In genomic region chr12:123572391-123572790, GRCh38 we compare ENCODE assay signal across 26 cellular contexts. TPM values are rescaled to one million over a fixed set of nuclear protein-coding genes. Genes with fewer than 3 reads are reported as not detected.
DNase-seq lines count a peak whose midpoint lies in the region; ATAC-seq, FAIRE-seq and TF ChIP-seq lines count a peak whose summit lies in the region.
"Had no signal": no experiment of that assay in that cellular context is flagged by ENCODE, and none has a peak within 500 bp of the region (broad histone marks: within the 10 kb centered on the region; RNA-seq: fewer than 3 reads in every experiment).

No MANE protein-coding gene starts in this region.

- TF ChIP-seq POLR2A in IMR-90 (IDR thresholded peaks at IDR 0.05; ENCODE audit: low read depth, low read length) (no peak), K562 (conservative IDR thresholded peaks at IDR 0.05) (no peak)

- TF ChIP-seq RAD21 in IMR-90 (IDR thresholded peaks at IDR 0.05; ENCODE audit: low read length): no peak
- no peak for TF ChIP-seq RAD21 in K562 (CRISPR knock-in tag; conservative IDR thresholded peaks at IDR 0.05 in 1 of 2, IDR thresholded peaks at IDR 0.05 in 1 of 2)
- no peak for TF ChIP-seq RAD21 in neural cell (conservative IDR thresholded peaks at IDR 0.05)

- no peak overlapping the region for H4K8ac ChIP-seq in IMR-90 (ENCODE audit: low read depth in 2 of 2, low read length in 2 of 2)

- WGBS in IMR-90 (ENCODE audit: extremely low coverage in 2 of 2, insufficient read length in 1 of 2), 2 experiments: no CpG with 5 or more reads among the region's 2 CpGs
- 19% methylated on average over 2 of the region's 2 CpGs for WGBS in K562 (ENCODE audit: insufficient coverage, low coverage, missing lambda C conversion rate)

- no TSS peak for BruUV-seq in IMR-90 (replicated peaks; lab: Mats Ljungman, UMichigan)
- BruUV-seq in K562 (replicated peaks; lab: Mats Ljungman, UMichigan): no TSS peak

- H3K27me3 Mint-ChIP-seq in GM23338 (ENCODE audit: insufficient read depth, low read depth, poor library complexity): peaks cover 7% of the 10 kb centered on the region

- no peaks in the 10 kb centered on the region for H3K79me2 ChIP-seq in GM23338 (replicated peaks; ENCODE audit: insufficient read depth)
- H3K79me2 ChIP-seq in K562 (ENCODE audit: control insufficient read depth, insufficient read depth, low read length): no peaks in the 10 kb centered on the region
- no peaks in the 10 kb centered on the region for H3K79me2 ChIP-seq in neural cell (replicated peaks; ENCODE audit: insufficient read depth, low read length)

- H3K4me1 Mint-ChIP-seq in GM23338: peaks cover 10% of the 10 kb centered on the region

- no peak overlapping the region for H3K18ac ChIP-seq in IMR-90 (ENCODE audit: low read depth, low read length)

- H3K79me1 ChIP-seq in IMR-90 (ENCODE audit: low read depth in 1 of 2, low read length in 2 of 2): peaks cover 3 to 6% of the 10 kb centered on the region in 2 experiments; a peak in 2 of 4 replicates

- ATAC-seq in GM23338: no peak
- no peak for ATAC-seq in IMR-90 (ENCODE audit: low read depth)
- no peak for ATAC-seq in K562
- no peak for ATAC-seq in GM21825 (IDR thresholded peaks at IDR 0.05; ENCODE audit: unreplicated experiment)
- ATAC-seq: GM12878 had no signal

- H3K9me3 Mint-ChIP-seq in GM23338: peaks cover 4% of the 10 kb centered on the region; the same call in 1 of the 3 replicates
- H3K9me3 Mint-ChIP-seq: CD4-positive, alpha-beta T cell; CD8-positive, alpha-beta memory T cell had no signal

- H3K36me3 ChIP-seq in GM23338 (ENCODE audit: insufficient read depth) (no peaks in the 10 kb centered on the region), IMR-90 (ENCODE audit: control insufficient read depth, insufficient read depth, low read length) (peaks cover 3% of the 10 kb centered on the region), K562 (ENCODE audit: control insufficient read depth, insufficient read depth, low read length) (no peaks in the 10 kb centered on the region), neural cell (ENCODE audit: insufficient read depth, low read length) (no peaks in the 10 kb centered on the region)
- H3K36me3 ChIP-seq: BE2C had no signal

- no peak for FAIRE-seq in K562 (lab: Jason Lieb, UNC)
- FAIRE-seq: A549, D721Med, GM12878, GM19239, H54 had no signal

- H3K4me3 Mint-ChIP-seq in GM23338: no peak overlapping the region
- H3K4me3 Mint-ChIP-seq: CD14-positive monocyte; CD4-positive, alpha-beta T cell; CD8-positive, alpha-beta memory T cell had no signal

- no peak overlapping the region for H2BK20ac ChIP-seq in IMR-90 (ENCODE audit: low read depth, low read length)

- H2BK15ac ChIP-seq in IMR-90 (ENCODE audit: low read depth, low read length): no peak overlapping the region

- H2AK5ac ChIP-seq in IMR-90 (ENCODE audit: low read depth, low read length): no peak overlapping the region

- H3K4me2 ChIP-seq in GM23338 (no peak overlapping the region), IMR-90 (ENCODE audit: low read depth, low read length) (no peak overlapping the region), K562 (ENCODE audit: insufficient read depth, low read length) (no peak overlapping the region), neural cell (ENCODE audit: low read length) (no peak overlapping the region)
- H3K4me2 ChIP-seq: A549; BLaER1 treated with 17β-estradiol and CSF1 and Interleukin-3, amounts not matched to agents 10 nM and 100 nM had no signal

- peak overlapping the region; percentile 80; the same call in 1 of the 2 replicates for H2AFZ ChIP-seq in GM23338
- no peak overlapping the region for H2AFZ ChIP-seq in IMR-90 (replicated peaks; ENCODE audit: low read length, poor library complexity)
- peak overlapping the region; percentile 88 for H2AFZ ChIP-seq in K562 (ENCODE audit: low read depth, low read length)
- H2AFZ ChIP-seq in neural cell (ENCODE audit: low read depth, low read length): no peak overlapping the region

- no peaks in the 10 kb centered on the region for H3F3A ChIP-seq in GM23338 (replicated peaks; ENCODE audit: low read depth)
- H3F3A ChIP-seq in neural cell (ENCODE audit: insufficient read depth, low read length, poor library complexity, severe bottlenecking): no peaks in the 10 kb centered on the region

- H3K4me3 ChIP-seq in GM23338 (no peak overlapping the region), IMR-90 (ENCODE audit: insufficient read depth, low read depth, low read length) (no peak overlapping the region), K562 (no peak overlapping the region), neural cell (ENCODE audit: low read length) (peak overlapping the region; percentile 23)
- H3K4me3 ChIP-seq: A549; BLaER1 treated with 17β-estradiol and CSF1 and Interleukin-3, amounts not matched to agents 10 nM and 100 nM; GM12878; HAP-1 had no signal

- H4K5ac ChIP-seq in IMR-90 (ENCODE audit: low read depth, low read length): no peak overlapping the region

- H3K23ac ChIP-seq in IMR-90 (ENCODE audit: low read depth, low read length): 0 out of 2 replicates have a peak overlapping the region, but pooled peaks have one; percentile 10

- TF ChIP-seq CTCF in GM23338 (conservative IDR thresholded peaks at IDR 0.05; ENCODE audit: low read depth in 2 of 2) (no peak), IMR-90 (conservative IDR thresholded peaks at IDR 0.05; ENCODE audit: low read depth, low read length) (no peak), K562 (IDR thresholded peaks at IDR 0.05 in 2 of 3, conservative IDR thresholded peaks at IDR 0.05 in 1 of 3; ENCODE audit: insufficient read depth in 2 of 3, low read depth in 1 of 3, low read length in 3 of 3) (no peak), neural cell (IDR thresholded peaks at IDR 0.05; ENCODE audit: poor library complexity, severe bottlenecking) (no peak)

- no peak overlapping the region for H4K91ac ChIP-seq in IMR-90 (ENCODE audit: insufficient read depth, low read depth, low read length)

- no peak overlapping the region for H3K27ac Mint-ChIP-seq in GM23338
- H3K27ac Mint-ChIP-seq: CD14-positive monocyte; CD4-positive, alpha-beta T cell had no signal

- H3K27me3 ChIP-seq in GM23338 (ENCODE audit: insufficient read depth) (no peaks in the 10 kb centered on the region; the same call in 1 of the 2 replicates), IMR-90 (ENCODE audit: control insufficient read depth, insufficient read depth, low read length) (0 out of 2 replicates have a peak, but pooled peaks cover 3% of the 10 kb centered on the region), K562 (ENCODE audit: control insufficient read depth in 2 of 2, insufficient read depth in 2 of 2, low read length in 2 of 2) (no peaks in the 10 kb centered on the region), neural cell (ENCODE audit: insufficient read depth, low read depth, low read length) (no peaks in the 10 kb centered on the region)
- H3K27me3 ChIP-seq: BE2C; BLaER1 treated with 17β-estradiol and CSF1 and Interleukin-3, amounts not matched to agents 10 nM and 100 nM had no signal

- in situ Hi-C loops in IMR-90 (cut with MboI; ENCODE audit: low sequenced_read_pairs) (no loop called here), K562 (cut with MboI) (no loop called here)

- no peak overlapping the region for H2AK9ac ChIP-seq in IMR-90 (replicated peaks; ENCODE audit: low read depth, low read length, poor library complexity)

- H3K36me3 Mint-ChIP-seq in GM23338 (ENCODE audit: low read depth): peaks cover 7% of the 10 kb centered on the region; the same call in 2 of the 3 replicates

- H3K9me2 ChIP-seq in GM23338 (ENCODE audit: insufficient read depth) (no peaks in the 10 kb centered on the region), neural cell (ENCODE audit: insufficient read depth, low read length) (no peaks in the 10 kb centered on the region)

- H3K9me1 ChIP-seq in IMR-90 (ENCODE audit: insufficient read depth, low read length): no peaks in the 10 kb centered on the region; the same call in 1 of the 2 replicates
- no peaks in the 10 kb centered on the region for H3K9me1 ChIP-seq in K562 (ENCODE audit: control insufficient read depth, insufficient read depth, low read length)

- no peak overlapping the region for H2BK5ac ChIP-seq in IMR-90 (ENCODE audit: low read depth, low read length, poor library complexity, severe bottlenecking)

- no peaks in the 10 kb centered on the region for H4K20me1 ChIP-seq in GM23338 (replicated peaks; ENCODE audit: insufficient read depth)
- H4K20me1 ChIP-seq in IMR-90 (ENCODE audit: insufficient read depth, low read length): 0 out of 2 replicates have a peak, but pooled peaks cover 5% of the 10 kb centered on the region
- H4K20me1 ChIP-seq in K562 (replicated peaks; ENCODE audit: control insufficient read depth, insufficient read depth, low read length): no peaks in the 10 kb centered on the region
- H4K20me1 ChIP-seq in neural cell (ENCODE audit: insufficient read depth): no peaks in the 10 kb centered on the region
- H4K20me1 ChIP-seq: BLaER1 treated with 17β-estradiol and CSF1 and Interleukin-3, amounts not matched to agents 10 nM and 100 nM had no signal

- POLR2A ChIA-PET in IMR-90 (lab: Charles Lee; ENCODE audit: unreplicated experiment) (no interaction called here), K562 (lab: Yijun Ruan, JAX) (interaction anchor here (3.0 kb wide), 1 partner anchor 10 kb away, joined by 13 read pairs; no protein-coding TSS in a partner anchor)

- no peak overlapping the region for H3K56ac ChIP-seq in IMR-90 (ENCODE audit: extremely low read depth, insufficient read depth, low read length)

- no peak overlapping the region for H3K9ac ChIP-seq in IMR-90 (ENCODE audit: low read depth, low read length)
- no peak overlapping the region for H3K9ac ChIP-seq in K562 (ENCODE audit: insufficient read depth in 1 of 2, low read depth in 2 of 2, low read length in 2 of 2)
- no peak overlapping the region for H3K9ac ChIP-seq in neural cell (ENCODE audit: low read length)
- H3K9ac ChIP-seq: BLaER1 treated with 17β-estradiol and CSF1 and Interleukin-3, amounts not matched to agents 10 nM and 100 nM had no signal

- no peak overlapping the region for H3K27ac ChIP-seq in GM23338 (ENCODE audit: low read depth)
- H3K27ac ChIP-seq in IMR-90 (ENCODE audit: insufficient read depth, low read length): no peak overlapping the region
- H3K27ac ChIP-seq in K562 (ENCODE audit: extremely low read depth, low read depth, low read length): no peak overlapping the region
- no peak overlapping the region for H3K27ac ChIP-seq in neural cell (ENCODE audit: low read length)
- H3K27ac ChIP-seq: BLaER1 treated with 17β-estradiol and CSF1 and Interleukin-3, amounts not matched to agents 10 nM and 100 nM had no signal

- no peaks in the 10 kb centered on the region for H3K4me1 ChIP-seq in GM23338 (ENCODE audit: insufficient read depth)
- no peaks in the 10 kb centered on the region for H3K4me1 ChIP-seq in IMR-90 (ENCODE audit: control insufficient read depth, insufficient read depth, low read length)
- H3K4me1 ChIP-seq in K562 (replicated peaks in 1 of 2; ENCODE audit: control insufficient read depth in 2 of 2, insufficient read depth in 2 of 2, low read length in 2 of 2): peaks cover 0 to 3% of the 10 kb centered on the region in 2 experiments; a peak in 1 of 5 replicates
- H3K4me1 ChIP-seq: A549, BE2C, HAP-1 had no signal

- H2BK120ac ChIP-seq in IMR-90 (ENCODE audit: low read depth, low read length): no peak overlapping the region

- H3K4ac ChIP-seq in IMR-90 (ENCODE audit: low read depth, low read length): no peak overlapping the region

- DNase-seq in GM23338 (ENCODE audit: low spot score) (no peak), IMR-90 (no peak), K562 (ENCODE audit: extremely low read depth in 1 of 4, low spot score in 3 of 4) (no peak), DMS53 treated with DMSO at 0.1 percent for 48 hours (lab: John Stamatoyannopoulos, UW; ENCODE audit: unreplicated experiment) (no peak)
- DNase-seq in activated effector memory CD4-positive, alpha-beta T cell treated with Interleukin-2 at 50 U/mL for 16 hours: no peak
- DNase-seq: 8988T; ACHN; AML-193; BE2C; CD4-positive, alpha-beta T cell; CD8-positive, alpha-beta memory T cell; DMS153; DMS79; EL; GDM1; GOT3 had no signal

- peaks cover 3% of the 10 kb centered on the region; the same call in 1 of the 2 replicates for H3K9me3 ChIP-seq in IMR-90 (ENCODE audit: control insufficient read depth, insufficient read depth, low read length)
- H3K9me3 ChIP-seq in K562 (replicated peaks; ENCODE audit: control insufficient read depth, insufficient read depth, low read depth, low read length): no peaks in the 10 kb centered on the region
- no peaks in the 10 kb centered on the region for H3K9me3 ChIP-seq in neural cell (ENCODE audit: low read length)
- H3K9me3 ChIP-seq: A549, BE2C, HAP-1 had no signal

- TF ChIP-seq EP300 in K562 (IDR thresholded peaks at IDR 0.05; ENCODE audit: low read length) (no peak), neural cell (conservative IDR thresholded peaks at IDR 0.05; ENCODE audit: poor library complexity, severe bottlenecking) (no peak)

- CTCF ChIA-PET in IMR-90 (lab: Yijun Ruan, JAX): no interaction called here
- CTCF ChIA-PET in K562 (lab: Yijun Ruan, JAX; ENCODE audit: low intra/inter-chr PET ratio): no interaction called here

- H3K14ac ChIP-seq in IMR-90 (replicated peaks; ENCODE audit: low read depth, low read length): no peak overlapping the region

- intact Hi-C loops in IMR-90 (cut with micrococcal nuclease): no loop called here
- intact Hi-C loops in K562 (cut with micrococcal nuclease): no loop called here

- dilution Hi-C loops in IMR-90 (cut with HindIII; ENCODE audit: low sequenced_read_pairs, unreplicated experiment): no loop called here

RNA-seq across cellular contexts. Expression of gene TMED2, which starts 12.0 kb away (rescaled TPM):
- total RNA-seq in GM23338 (2014; rRNA removed; shearing (Covaris generic)): 253 and 262 TPM in 2 replicates
- polyA plus RNA-seq in GM23338 (2016; fragmentation: Nextera tagmentation; extraction: Ambion mirVana): 138 and 174 TPM in 2 replicates
- total RNA-seq in IMR-90 (2012; rRNA removed): 318 and 504 TPM in 2 replicates
- 132 and 154 TPM in 2 replicates for polyA plus RNA-seq in IMR-90 (2012; rRNA removed)
- polyA plus RNA-seq in IMR-90 (2012; cell fraction: cytosol; rRNA removed): 315 and 395 TPM in 2 replicates
- 61.2 and 61.4 TPM in 2 replicates for polyA plus RNA-seq in IMR-90 (2012; cell fraction: nucleus; rRNA removed; ENCODE audit: low replicate concordance)
- 108 and 173 TPM in 2 replicates for total RNA-seq in K562 (2011; cell fraction: chromatin; rRNA removed; ENCODE audit: low replicate concordance)
- total RNA-seq in K562 (2011; cell fraction: nucleolus; rRNA removed): 129 and 135 TPM in 2 replicates
- 257 and 377 TPM in 2 replicates for total RNA-seq in K562 (2011; cell fraction: nucleoplasm; rRNA removed)
- total RNA-seq in K562 (2014; rRNA removed): 121 and 146 TPM in 2 replicates
- total RNA-seq in K562 (2014; rRNA removed; fragmentation: Illumina TruSeq; extraction: Trizol): 190 and 208 TPM in 2 replicates
- total RNA-seq in K562 (2015; rRNA removed; fragmentation: Illumina TruSeq; extraction: Trizol): 192 and 207 TPM in 2 replicates
- 191 and 217 TPM in 2 replicates for total RNA-seq in K562 (2021)
- polyA plus RNA-seq in K562 (2011; rRNA removed): 158 and 206 TPM in 2 replicates
- 61.8 and 125 TPM in 2 replicates for polyA plus RNA-seq in K562 (2011; cell fraction: cytosol; rRNA removed)
- polyA plus RNA-seq in K562 (2011; cell fraction: nucleus; rRNA removed): 29.3 and 49.1 TPM in 2 replicates
- 172 and 199 TPM in 2 replicates for polyA plus RNA-seq in K562 (2012)
- polyA plus RNA-seq in K562 (2014; fragmentation: Illumina TruSeq; extraction: Trizol): 168 and 192 TPM in 2 replicates
- 100 to 1,000 TPM; 103 to 114 TPM for polyA plus RNA-seq in K562 (2014; fragmentation: Nextera tagmentation; extraction: Ambion mirVana)
- polyA plus RNA-seq in K562 (2014; rRNA removed): 142 and 146 TPM in 2 replicates
- polyA minus RNA-seq in K562 (2011; rRNA and poly(A)+ RNA removed): 190 and 210 TPM in 2 replicates
- polyA minus RNA-seq in K562 (2011; cell fraction: cytosol; rRNA and poly(A)+ RNA removed): 77.7 and 89.5 TPM in 2 replicates
- 19.1 and 43.2 TPM in 2 replicates for polyA minus RNA-seq in K562 (2011; cell fraction: nucleus; rRNA and poly(A)+ RNA removed)
- 159 and 172 TPM in 2 replicates for polyA plus RNA-seq in neural cell
- polyA minus RNA-seq in neural cell: 183 and 186 TPM in 2 replicates

RNA-seq across cellular contexts. Expression of gene DDX55, which starts 29.5 kb away (rescaled TPM):
- 39.8 and 59.2 TPM in 2 replicates for total RNA-seq in GM23338 (2014; rRNA removed; shearing (Covaris generic))
- 36.2 and 53.3 TPM in 2 replicates for polyA plus RNA-seq in GM23338 (2016; fragmentation: Nextera tagmentation; extraction: Ambion mirVana)
- total RNA-seq in IMR-90 (2012; rRNA removed): 13.3 and 14.4 TPM in 2 replicates
- 15.0 and 18.7 TPM in 2 replicates for polyA plus RNA-seq in IMR-90 (2012; rRNA removed)
- polyA plus RNA-seq in IMR-90 (2012; cell fraction: cytosol; rRNA removed): 4.8 and 8.4 TPM in 2 replicates
- polyA plus RNA-seq in IMR-90 (2012; cell fraction: nucleus; rRNA removed; ENCODE audit: low replicate concordance): 53.0 and 64.1 TPM in 2 replicates
- total RNA-seq in K562 (2011; cell fraction: chromatin; rRNA removed; ENCODE audit: low replicate concordance): 212 and 224 TPM in 2 replicates
- total RNA-seq in K562 (2011; cell fraction: nucleolus; rRNA removed): 110 and 115 TPM in 2 replicates
- 141 and 168 TPM in 2 replicates for total RNA-seq in K562 (2011; cell fraction: nucleoplasm; rRNA removed)
- total RNA-seq in K562 (2014; rRNA removed): 51.9 and 55.1 TPM in 2 replicates
- total RNA-seq in K562 (2014; rRNA removed; fragmentation: Illumina TruSeq; extraction: Trizol): 59.6 and 61.6 TPM in 2 replicates
- total RNA-seq in K562 (2015; rRNA removed; fragmentation: Illumina TruSeq; extraction: Trizol): 59.7 and 61.1 TPM in 2 replicates
- 48.6 and 50.1 TPM in 2 replicates for total RNA-seq in K562 (2021)
- 55.7 and 60.9 TPM in 2 replicates for polyA plus RNA-seq in K562 (2011; rRNA removed)
- polyA plus RNA-seq in K562 (2011; cell fraction: cytosol; rRNA removed): 32.9 and 52.1 TPM in 2 replicates
- polyA plus RNA-seq in K562 (2011; cell fraction: nucleus; rRNA removed): 138 and 154 TPM in 2 replicates
- polyA plus RNA-seq in K562 (2012): 29.9 and 34.0 TPM in 2 replicates
- polyA plus RNA-seq in K562 (2014; fragmentation: Illumina TruSeq; extraction: Trizol): 54.5 and 62.3 TPM in 2 replicates
- polyA plus RNA-seq in K562 (2014; fragmentation: Nextera tagmentation; extraction: Ambion mirVana): 10 to 100 TPM; 10.6 to 15.1 TPM
- 71.0 and 82.4 TPM in 2 replicates for polyA plus RNA-seq in K562 (2014; rRNA removed)
- polyA minus RNA-seq in K562 (2011; rRNA and poly(A)+ RNA removed): 56.9 and 67.2 TPM in 2 replicates
- 24.0 and 39.0 TPM in 2 replicates for polyA minus RNA-seq in K562 (2011; cell fraction: cytosol; rRNA and poly(A)+ RNA removed)
- polyA minus RNA-seq in K562 (2011; cell fraction: nucleus; rRNA and poly(A)+ RNA removed): 53.0 and 68.0 TPM in 2 replicates
- 58.8 and 75.7 TPM in 2 replicates for polyA plus RNA-seq in neural cell
- polyA minus RNA-seq in neural cell: 22.2 and 28.1 TPM in 2 replicates

RNA-seq across cellular contexts. Expression of gene RILPL1, which starts 38.9 kb away (rescaled TPM):
- 5.8 and 7.9 TPM in 2 replicates for total RNA-seq in GM23338 (2014; rRNA removed; shearing (Covaris generic))
- polyA plus RNA-seq in GM23338 (2016; fragmentation: Nextera tagmentation; extraction: Ambion mirVana) (3.9 and 4.4 TPM in 2 replicates), IMR-90 (2012; rRNA removed) (19.8 and 24.5 TPM in 2 replicates), K562 (2011; rRNA removed) (8.6 and 11.7 TPM in 2 replicates), K562 (2014; fragmentation: Illumina TruSeq; extraction: Trizol) (7.8 and 8.8 TPM in 2 replicates), K562 (2014; fragmentation: Nextera tagmentation; extraction: Ambion mirVana) (under 1 TPM; 0.25 to 0.36 TPM), K562 (2014; rRNA removed) (9.4 and 9.6 TPM in 2 replicates), neural cell (1.4 and 9.0 TPM in 2 replicates)
- total RNA-seq in IMR-90 (2012; rRNA removed) (11.1 and 14.2 TPM in 2 replicates), K562 (2014; rRNA removed) (10.0 and 15.2 TPM in 2 replicates), K562 (2014; rRNA removed; fragmentation: Illumina TruSeq; extraction: Trizol) (2.2 and 3.8 TPM in 2 replicates), K562 (2015; rRNA removed; fragmentation: Illumina TruSeq; extraction: Trizol) (5.1 and 5.8 TPM in 2 replicates), K562 (2021) (10.6 and 12.1 TPM in 2 replicates)
- 15.2 and 17.4 TPM in 2 replicates for polyA plus RNA-seq in IMR-90 (2012; cell fraction: cytosol; rRNA removed)
- 28.5 and 34.7 TPM in 2 replicates for polyA plus RNA-seq in IMR-90 (2012; cell fraction: nucleus; rRNA removed; ENCODE audit: low replicate concordance)
- 26.0 and 37.1 TPM in 2 replicates for total RNA-seq in K562 (2011; cell fraction: chromatin; rRNA removed; ENCODE audit: low replicate concordance)
- 16.8 and 21.4 TPM in 2 replicates for total RNA-seq in K562 (2011; cell fraction: nucleolus; rRNA removed)
- 23.3 and 34.0 TPM in 2 replicates for total RNA-seq in K562 (2011; cell fraction: nucleoplasm; rRNA removed)
- polyA plus RNA-seq in K562 (2011; cell fraction: cytosol; rRNA removed): 15.1 and 17.0 TPM in 2 replicates
- polyA plus RNA-seq in K562 (2011; cell fraction: nucleus; rRNA removed): 16.2 and 23.6 TPM in 2 replicates
- 8.3 and 11.4 TPM in 2 replicates for polyA plus RNA-seq in K562 (2012)
- polyA minus RNA-seq in K562 (2011; rRNA and poly(A)+ RNA removed): 6.4 and 8.2 TPM in 2 replicates
- 8.4 and 11.6 TPM in 2 replicates for polyA minus RNA-seq in K562 (2011; cell fraction: cytosol; rRNA and poly(A)+ RNA removed)
- 7.7 and 9.6 TPM in 2 replicates for polyA minus RNA-seq in K562 (2011; cell fraction: nucleus; rRNA and poly(A)+ RNA removed)
- polyA minus RNA-seq in neural cell: 3.7 and 4.6 TPM in 2 replicates
- polyA plus RNA-seq: CD14-positive monocyte had no signal

Comparison
In these comparisons a context has a peak if more than half of its experiments do, and no peak if none do; other contexts are left out.
1. H2AFZ ChIP-seq: peak in GM23338 (single experiment) and K562 (single experiment); none in IMR-90 (single experiment) and neural cell (single experiment).